In the genomic region with DNA sequence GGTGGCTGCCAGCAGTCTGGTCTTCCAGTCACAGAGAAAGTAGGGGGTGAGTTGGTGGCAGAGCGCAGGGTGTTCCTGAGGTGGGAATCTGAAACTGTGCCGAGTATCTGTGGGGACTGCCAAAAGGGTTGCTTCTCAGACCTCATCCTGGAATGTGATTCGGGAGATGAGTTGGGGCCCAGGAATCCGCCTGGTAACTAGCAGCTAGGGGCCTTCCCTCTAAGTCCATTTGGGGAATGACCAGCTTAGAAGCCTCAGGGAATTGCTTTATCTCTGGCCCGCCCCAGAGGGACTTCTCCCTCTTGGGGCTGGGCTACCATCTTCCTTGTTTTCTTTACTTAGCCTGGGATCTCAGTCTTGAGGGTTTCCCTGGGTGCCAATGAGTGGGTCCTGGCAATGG, we compare ENCODE assay signal across 16 cellular contexts. TPM values are rescaled to one million over a fixed set of nuclear protein-coding genes. Genes with fewer than 3 reads are reported as not detected.
DNase-seq lines count a peak whose midpoint lies in the region; ATAC-seq and TF ChIP-seq lines count a peak whose summit lies in the region.
"Had no signal": no experiment of that assay in that cellular context is flagged by ENCODE, and none has a peak within 500 bp of the region (broad histone marks: within the 10 kb centered on the region; RNA-seq: fewer than 3 reads in every experiment).

No MANE protein-coding gene starts in this region.

- DNase-seq in cardiac septum (ENCODE audit: low spot score), result peak; percentile 26
- no peak for DNase-seq in left ventricle myocardium superior
- DNase-seq in coronary artery (ENCODE audit: low spot score), result no peak
- DNase-seq in myocyte (ENCODE audit: low read depth), result peak; percentile 97
- no peak for DNase-seq in DMS 273 (lab: John Stamatoyannopoulos, UW; ENCODE audit: unreplicated experiment)
- no peak for DNase-seq in natural killer cell treated with Interleukin-12 subunit alpha and Interleukin-12 subunit beta and Interleukin-15 and Interleukin-18, amount 100 ng/mL, for 72 hours (ENCODE audit: low spot score)
- DNase-seq: CD4-positive, CD25-positive, alpha-beta regulatory T cell; H7; RPMI8226; stimulated activated CD4-positive, alpha-beta T cell treated with anti-CD3 and anti-CD28 coated beads, Interleukin-1b, Interleukin-23, amount 100 ng/mL, for 48 hours; SW 1271 had no signal

- intact Hi-C loops in cardiac septum (cut with DNase I), result loop anchor here (10.0 kb wide), 1 partner anchor 340 kb away; no protein-coding TSS in a partner anchor
- intact Hi-C loops in left ventricle myocardium superior (cut with micrococcal nuclease), result no loop called here

- TF ChIP-seq CTCF in coronary artery (IDR thresholded peaks at IDR 0.05), result no peak

- no peaks in the 10 kb centered on the region for H3K9me3 Mint-ChIP-seq in natural killer cell treated with Interleukin-12 subunit alpha and Interleukin-12 subunit beta and Interleukin-15 and Interleukin-18, amount 100 ng/mL, for 72 hours
- H3K9me3 Mint-ChIP-seq: memory B cell, neural crest cell had no signal

- H3K4me1 Mint-ChIP-seq in natural killer cell treated with Interleukin-12 subunit alpha and Interleukin-12 subunit beta and Interleukin-15 and Interleukin-18, amount 100 ng/mL, for 72 hours (ENCODE audit: low read depth in 2 of 2), result no peaks in the 10 kb centered on the region
- H3K4me1 Mint-ChIP-seq: CD4-positive, CD25-positive, alpha-beta regulatory T cell; memory B cell had no signal

- H3K36me3 Mint-ChIP-seq in natural killer cell treated with Interleukin-12 subunit alpha and Interleukin-12 subunit beta and Interleukin-15 and Interleukin-18, amount 100 ng/mL, for 72 hours, result no peaks in the 10 kb centered on the region
- H3K36me3 Mint-ChIP-seq: CD4-positive, CD25-positive, alpha-beta regulatory T cell; memory B cell had no signal

- ATAC-seq in left ventricle myocardium superior (no peak), GM18517 (IDR thresholded peaks at IDR 0.05; ENCODE audit: unreplicated experiment) (no peak), GM21786 (IDR thresholded peaks at IDR 0.05; ENCODE audit: unreplicated experiment) (no peak)
- no peak for ATAC-seq in natural killer cell treated with Interleukin-12 subunit alpha and Interleukin-12 subunit beta and Interleukin-15 and Interleukin-18, amount 100 ng/mL, for 72 hours

- peak overlapping the region; percentile 82 to 94 for H3K27ac ChIP-seq in coronary artery
- H3K27ac ChIP-seq: 22Rv1 had no signal

- peaks cover 7 to 14% of the 10 kb centered on the region in 2 donors for H3K27me3 Mint-ChIP-seq in natural killer cell treated with Interleukin-12 subunit alpha and Interleukin-12 subunit beta and Interleukin-15 and Interleukin-18, amount 100 ng/mL, for 72 hours
- H3K27me3 Mint-ChIP-seq: CD4-positive, CD25-positive, alpha-beta regulatory T cell had no signal

- H3K4me3 Mint-ChIP-seq in natural killer cell treated with Interleukin-12 subunit alpha and Interleukin-12 subunit beta and Interleukin-15 and Interleukin-18, amount 100 ng/mL, for 72 hours, result no peak overlapping the region
- H3K4me3 Mint-ChIP-seq: CD4-positive, CD25-positive, alpha-beta regulatory T cell; memory B cell; neural crest cell had no signal

- H3K4me3 ChIP-seq in coronary artery, result no peak overlapping the region

- H3K27ac Mint-ChIP-seq in natural killer cell treated with Interleukin-12 subunit alpha and Interleukin-12 subunit beta and Interleukin-15 and Interleukin-18, amount 100 ng/mL, for 72 hours, result no peak overlapping the region
- H3K27ac Mint-ChIP-seq: CD4-positive, CD25-positive, alpha-beta regulatory T cell; memory B cell had no signal

RNA-seq across cellular contexts. Expression of a gene that starts 49.6 kb away (rescaled TPM):
- total RNA-seq in cardiac septum, result 22.1 TPM
- 24.7 TPM for total RNA-seq in left ventricle myocardium superior
- 12.8 and 14.6 TPM in 2 replicates for total RNA-seq in myocyte
- polyA plus RNA-seq in myocyte (2012), result 13.6 TPM
- 1 to 10 TPM; 2.0 to 2.1 TPM for total RNA-seq in natural killer cell treated with Interleukin-12 subunit alpha and Interleukin-12 subunit beta and Interleukin-15 and Interleukin-18, amount 100 ng/mL, for 72 hours

Comparison
In these comparisons a context has a peak if more than half of its experiments do, and no peak if none do; other contexts are left out.
1. DNase-seq: peak in cardiac septum (single experiment) and myocyte (single experiment); none in left ventricle myocardium superior (single experiment), coronary artery (single experiment), DMS 273 (single experiment) and natural killer cell treated with Interleukin-12 subunit alpha and Interleukin-12 subunit beta and Interleukin-15 and Interleukin-18, amount 100 ng/mL, for 72 hours (single experiment).